ENCODE assay signal across 1 cellular context in genomic region chr20:4998160-4998651, GRCh38.
TF ChIP-seq lines count a peak whose summit lies in the region.

No MANE protein-coding gene starts in this region.

TF ChIP-seq in IMR-90, 13 proteins besides CTCF, POLR2A, EP300 and RAD21 (continued from another document):
- TF ChIP-seq SMC3 (IDR thresholded peaks at IDR 0.05; ENCODE audit: low read depth, low read length) (no peak), USF2 (IDR thresholded peaks at IDR 0.05; ENCODE audit: low read depth, low read length) (no peak)
